ENCODE assay signal across 8 cellular contexts in genomic region chr4:102827674-102828496, GRCh38.
A peak's percentile ranks its signal among the peaks of the same experiment; 100 is the strongest.
DNase-seq lines count a peak whose midpoint lies in the region; ATAC-seq and TF ChIP-seq lines count a peak whose summit lies in the region.

No MANE protein-coding gene starts in this region.

- peak; percentile 82 for ATAC-seq in GM19328 (IDR thresholded peaks at IDR 0.05; ENCODE audit: unreplicated experiment)
- ATAC-seq in HG03460 (IDR thresholded peaks at IDR 0.05; ENCODE audit: unreplicated experiment): peak; percentile 79

- peak overlapping the region; percentile 81 for H3K4me3 ChIP-seq in coronary artery

- DNase-seq in C1 segment of cervical spinal cord (lab: John Stamatoyannopoulos, UW): peak; percentile 90 to 99 (median 98)
- DNase-seq in NCI-H524 treated with DMSO at 0.1 percent for 48 hours (lab: John Stamatoyannopoulos, UW): peak; percentile 84
- peak; percentile 99 for DNase-seq in activated CD4-positive, alpha-beta T cell treated with anti-CD3 and anti-CD28 coated beads for 48 hours
- DNase-seq in coronary artery (ENCODE audit: low spot score): peak; percentile 100
- peak; percentile 94 to 98 (median 96) for DNase-seq in stimulated activated CD4-positive, alpha-beta T cell treated with anti-CD3 and anti-CD28 coated beads, Interleukin-1b, Interleukin-23, amount 100 ng/mL, for 24 hours (ENCODE audit: low read depth in 4 of 4, low spot score in 1 of 4)

- H3K27ac ChIP-seq in coronary artery (peak overlapping the region; percentile 98 to 100), layer of hippocampus (ENCODE audit: low read depth, low read length) (peak overlapping the region; percentile 99)

- TF ChIP-seq CTCF in coronary artery (IDR thresholded peaks at IDR 0.05): no peak

- no peaks in the 10 kb centered on the region for H3K27me3 ChIP-seq in layer of hippocampus (ENCODE audit: control insufficient read depth, insufficient read depth, low read length)

Comparison
In these comparisons a context has a peak if more than half of its experiments do, and no peak if none do; other contexts are left out.
1. Peak in every context shown above with its lines: DNase-seq, ATAC-seq, H3K4me3 ChIP-seq and H3K27ac ChIP-seq.